Comparison of ENCODE assay signal across 1 cellular context in genomic region chr1:24536391-24536840, GRCh38.
TF ChIP-seq lines count a peak whose summit lies in the region.

No MANE protein-coding gene starts in this region.

TF ChIP-seq in GM12878, 131 proteins besides CTCF, POLR2A, EP300 and RAD21 (continued from another document):
- TF ChIP-seq RELA (IDR thresholded peaks at IDR 0.05; ENCODE audit: borderline replicate concordance, partially characterized antibody) (no peak), SUZ12 (IDR thresholded peaks at IDR 0.05; ENCODE audit: unreplicated experiment) (no peak), KLF5 (IDR thresholded peaks at IDR 0.05; ENCODE audit: partially characterized antibody) (no peak), ZNF384 (IDR thresholded peaks at IDR 0.05; ENCODE audit: borderline replicate concordance, low read depth, low read length) (peak; percentile 81), IKZF1 (conservative IDR thresholded peaks at IDR 0.05) (peak; percentile 68), SMAD1 (IDR thresholded peaks at IDR 0.05; ENCODE audit: low read depth, partially characterized antibody) (no peak), CHD2 (IDR thresholded peaks at IDR 0.05; ENCODE audit: borderline replicate concordance, low read depth, low read length) (no peak), SKIL (IDR thresholded peaks at IDR 0.05; ENCODE audit: low read depth, poor library complexity, severe bottlenecking) (peak; percentile 77), NBN (IDR thresholded peaks at IDR 0.05) (0 out of 2 replicates have a peak, but pooled peaks have one; percentile 22), SREBF1 (IDR thresholded peaks at IDR 0.05; ENCODE audit: low read length) (peak; percentile 91), CBFB (IDR thresholded peaks at IDR 0.05; ENCODE audit: low read depth) (peak; percentile 50; the same call in 1 of the 2 replicates), ZBTB40 (IDR thresholded peaks at IDR 0.05; ENCODE audit: borderline replicate concordance) (no peak), ZNF24 (IDR thresholded peaks at IDR 0.05) (0 out of 2 replicates have a peak, but pooled peaks have one; percentile 8), NR2C1 (IDR thresholded peaks at IDR 0.05) (no peak), BMI1 (IDR thresholded peaks at IDR 0.05; ENCODE audit: borderline replicate concordance) (no peak), YY1 (IDR thresholded peaks at IDR 0.05; ENCODE audit: low read depth, low read length) (no peak), PAX8 (IDR thresholded peaks at IDR 0.05) (peak; percentile 100)
